Comparison of ENCODE assay signal across 8 cellular contexts in the genomic region with DNA sequence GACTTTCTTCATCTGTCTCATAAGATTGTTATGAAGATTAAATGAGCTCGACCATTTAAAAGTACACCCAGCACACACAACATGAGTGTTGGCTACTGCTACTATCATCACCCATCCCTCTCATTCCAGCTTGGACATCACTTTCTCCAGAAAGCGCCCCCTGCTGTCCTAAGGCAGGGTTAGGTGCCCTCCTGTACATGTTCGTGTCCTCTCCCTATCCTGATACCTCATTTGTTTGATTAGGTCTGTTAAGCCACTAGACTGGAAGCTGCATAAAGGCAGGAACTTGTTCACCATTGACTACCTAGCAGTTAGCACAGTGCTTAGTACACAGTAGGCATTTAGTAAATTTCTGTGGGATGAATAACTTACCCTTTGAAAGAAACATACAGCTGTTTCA.
DNase-seq lines count a peak whose midpoint lies in the region; ATAC-seq and TF ChIP-seq lines count a peak whose summit lies in the region.

No MANE protein-coding gene starts in this region.

- TF ChIP-seq CTCF in HL-60 (IDR thresholded peaks at IDR 0.05; ENCODE audit: insufficient read depth, low read length): peak; percentile 49
- TF ChIP-seq CTCF in kidney epithelial cell (IDR thresholded peaks at IDR 0.05; ENCODE audit: insufficient read depth, low read length, poor library complexity, severe bottlenecking): peak; percentile 17
- TF ChIP-seq CTCF in omental fat pad (IDR thresholded peaks at IDR 0.05): no peak

- no peak overlapping the region for H3K27ac ChIP-seq in HL-60 (replicated peaks)

- peaks cover 3% of the 10 kb centered on the region for H3K27me3 ChIP-seq in HL-60 (ENCODE audit: insufficient read depth, poor library complexity, severe bottlenecking)
- peaks cover 14% of the 10 kb centered on the region for H3K27me3 ChIP-seq in kidney epithelial cell (ENCODE audit: control insufficient read depth, insufficient read depth, low read length)

- H3K4me3 ChIP-seq in HL-60 (replicated peaks; ENCODE audit: insufficient read depth, low read length) (no peak overlapping the region), kidney epithelial cell (ENCODE audit: low read depth, low read length) (no peak overlapping the region)

- DNase-seq in AML-193 (lab: John Stamatoyannopoulos, UW) (peak; percentile 24), HL-60 (ENCODE audit: low read depth in 1 of 2, low spot score in 1 of 2) (peak in 1 of 2 experiments; percentile 11), kidney epithelial cell (ENCODE audit: low read depth) (no peak), omental fat pad (ENCODE audit: low spot score) (no peak), OCI-M2 (lab: John Stamatoyannopoulos, UW; ENCODE audit: unreplicated experiment) (no peak)
- DNase-seq in activated CD8-positive, alpha-beta memory T cell treated with anti-CD3 and anti-CD28 coated beads, Interleukin-2, amount 50 U/mL, for 4 hours: peak; percentile 39

- ATAC-seq in GM18502 (IDR thresholded peaks at IDR 0.05; ENCODE audit: poor library complexity, unreplicated experiment): no peak
- ATAC-seq in omental fat pad (ENCODE audit: low FRiP score): no peak
- no peak for ATAC-seq in HG02623 (IDR thresholded peaks at IDR 0.05; ENCODE audit: unreplicated experiment)

- H3K36me3 ChIP-seq in kidney epithelial cell (ENCODE audit: control insufficient read depth, insufficient read depth, low read length): no peaks in the 10 kb centered on the region

Comparison
In these comparisons a context has a peak if more than half of its experiments do, and no peak if none do; other contexts are left out.
1. DNase-seq: peak in AML-193 (2 of 2) and activated CD8-positive, alpha-beta memory T cell treated with anti-CD3 and anti-CD28 coated beads, Interleukin-2, amount 50 U/mL, for 4 hours (single experiment); none in kidney epithelial cell (single experiment), omental fat pad (single experiment) and OCI-M2 (single experiment).
2. CTCF ChIP-seq: peak in HL-60 (single experiment) and kidney epithelial cell (single experiment); none in omental fat pad (0 of 3).